In the genomic region with DNA sequence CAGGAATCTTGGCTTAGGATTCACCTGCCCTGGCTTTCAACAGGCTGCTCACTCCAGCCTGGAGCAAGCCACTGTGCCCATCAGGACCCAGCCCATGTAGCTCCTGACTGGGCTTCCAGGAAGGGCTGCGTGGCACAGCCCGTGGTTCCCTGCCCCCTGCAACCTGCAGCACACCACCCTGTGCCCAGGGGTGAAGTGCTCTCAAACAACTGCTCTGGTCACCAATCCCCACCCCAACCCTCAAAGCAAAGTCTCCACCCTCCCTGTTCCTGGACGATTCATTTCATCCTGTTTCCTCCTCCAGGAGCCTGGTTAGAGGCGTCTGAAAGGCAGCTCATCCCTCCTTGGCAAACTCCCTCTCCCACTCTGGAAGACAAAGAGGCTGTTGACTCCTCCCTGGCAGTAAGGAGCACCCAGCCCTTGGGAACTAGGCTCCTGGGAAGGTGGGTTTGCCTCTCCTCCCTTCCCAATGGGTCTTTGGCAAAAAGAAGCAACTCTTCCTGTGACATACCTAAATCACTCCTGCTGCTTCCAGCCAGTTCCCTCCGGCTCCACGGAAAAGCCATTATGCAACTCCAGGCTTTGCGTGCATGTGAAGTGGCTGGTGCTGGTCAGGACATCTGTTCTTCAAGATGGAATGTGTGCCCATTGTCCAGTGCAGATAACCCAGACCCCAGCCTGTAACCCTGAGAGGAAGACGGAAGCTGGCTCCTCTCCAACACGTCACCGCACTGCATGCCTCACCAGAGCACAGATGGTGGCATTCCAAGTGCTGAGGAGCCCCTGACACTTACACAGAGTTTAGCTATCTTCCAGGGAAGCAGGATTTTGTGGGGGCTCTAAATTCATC, we compare ENCODE assay signal across 11 cellular contexts. TPM values are rescaled to one million over a fixed set of nuclear protein-coding genes. Genes with fewer than 3 reads are reported as not detected.
DNase-seq lines count a peak whose midpoint lies in the region; ATAC-seq and TF ChIP-seq lines count a peak whose summit lies in the region.
"Had no signal": no experiment of that assay in that cellular context is flagged by ENCODE, and none has a peak within 500 bp of the region (broad histone marks: within the 10 kb centered on the region; RNA-seq: fewer than 3 reads in every experiment).

No MANE protein-coding gene starts in this region.

- TF ChIP-seq CTCF in AG09309 (IDR thresholded peaks at IDR 0.05; ENCODE audit: control insufficient read depth, insufficient read depth, low read depth, low read length, missing control alignments): no peak
- no peak for TF ChIP-seq CTCF in cardiac fibroblast (IDR thresholded peaks at IDR 0.05; ENCODE audit: low read depth, low read length)
- TF ChIP-seq CTCF in left lung (IDR thresholded peaks at IDR 0.05): no peak

- intact Hi-C loops in left lung (cut with DNase I): no loop called here

- peak overlapping the region in 1 of 2 donors; percentile 45 for H3K27ac ChIP-seq in left lung
- H3K27ac ChIP-seq: C4-2B had no signal

- H3K27me3 ChIP-seq in left lung: no peaks in the 10 kb centered on the region

- no peaks in the 10 kb centered on the region for H3K9me3 ChIP-seq in left lung

- peaks cover 0 to 24% of the 10 kb centered on the region in 2 donors for H3K4me1 ChIP-seq in left lung

- H3K36me3 ChIP-seq in left lung: no peaks in the 10 kb centered on the region

- DNase-seq in AG09309 (ENCODE audit: low read depth): peak; percentile 5
- DNase-seq in M059J (ENCODE audit: low read depth): peak; percentile 44
- DNase-seq in cardiac fibroblast (ENCODE audit: low read depth in 2 of 2): peak; percentile 95
- DNase-seq in left lung: peak in 1 of 2 donors; percentile 67
- no peak for DNase-seq in AML-193 (lab: John Stamatoyannopoulos, UW)
- no peak for DNase-seq in hypothalamus (lab: John Stamatoyannopoulos, UW)
- no peak for DNase-seq in activated gamma-delta T cell treated with Interleukin-2 at 50 U/mL for 16 hours
- DNase-seq: KBM-7 had no signal

- ATAC-seq in left lung: peak; percentile 80
- no peak for ATAC-seq in GM18909 (IDR thresholded peaks at IDR 0.05; ENCODE audit: poor library complexity, unreplicated experiment)

- H3K4me3 ChIP-seq in AG09309 (ENCODE audit: control insufficient read depth, low read depth, low read length) (no peak overlapping the region), cardiac fibroblast (replicated peaks in 1 of 2; ENCODE audit: low read depth in 2 of 2, low read length in 2 of 2) (peak overlapping the region in 1 of 2 donors; percentile 30), left lung (no peak overlapping the region)

RNA-seq across cellular contexts. Expression of a gene that starts 29.1 kb away (rescaled TPM):
- total RNA-seq in M059J (2014; rRNA removed; shearing (Covaris generic)): 0.12 and 0.15 TPM in 2 replicates
- total RNA-seq in left lung: 10 to 100 TPM; 60.7 to 82.5 TPM
- total RNA-seq: NCI-H460 had no signal

Comparison
In these comparisons a context has a peak if more than half of its experiments do, and no peak if none do; other contexts are left out.
1. DNase-seq: peak in AG09309 (single experiment), M059J (single experiment) and cardiac fibroblast (2 of 2); none in AML-193 (0 of 2), hypothalamus (0 of 51) and activated gamma-delta T cell treated with Interleukin-2 at 50 U/mL for 16 hours (single experiment).
2. RNA of a gene that starts 29.1 kb away (total RNA-seq): 60.7 to 82.5 TPM in left lung; 0.12 to 0.15 TPM in M059J; every median in the first group is over 10 times any median in the second.